1 cellular context compared by ENCODE assay signal in the genomic region with DNA sequence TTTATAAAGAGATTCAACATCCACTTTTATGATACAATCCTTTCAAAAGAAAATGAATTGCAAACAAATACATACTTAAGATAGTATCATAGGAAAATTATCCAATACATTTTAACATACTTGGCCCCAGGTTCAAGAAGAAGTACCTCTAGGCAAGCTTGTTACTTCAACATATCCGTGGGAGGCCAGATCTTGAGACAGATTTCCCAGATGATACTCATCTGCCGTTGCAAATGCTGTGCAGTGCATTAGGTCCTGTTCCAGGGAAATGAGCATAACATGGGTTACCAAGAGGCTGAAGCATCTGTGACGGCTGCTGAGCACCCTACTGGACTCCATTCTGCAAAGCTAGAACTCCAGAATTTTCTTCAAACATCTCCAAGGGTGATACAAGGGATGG.
TF ChIP-seq lines count a peak whose summit lies in the region.

No MANE protein-coding gene starts in this region.

TF ChIP-seq in IMR-90, 13 proteins besides CTCF, POLR2A, EP300 and RAD21:
- TF ChIP-seq MXI1 (IDR thresholded peaks at IDR 0.05; ENCODE audit: borderline replicate concordance, low read depth, low read length) (no peak), FOS (IDR thresholded peaks at IDR 0.05; ENCODE audit: low read depth, low read length) (no peak), SMC3 (IDR thresholded peaks at IDR 0.05; ENCODE audit: low read depth, low read length) (no peak), MAFK (IDR thresholded peaks at IDR 0.05; ENCODE audit: low read depth, low read length) (no peak), CHD1 (IDR thresholded peaks at IDR 0.05; ENCODE audit: low read depth, low read length) (no peak), RFX5 (IDR thresholded peaks at IDR 0.05; ENCODE audit: low read depth, low read length) (no peak)
- TF ChIP-seq, protein P1, sequence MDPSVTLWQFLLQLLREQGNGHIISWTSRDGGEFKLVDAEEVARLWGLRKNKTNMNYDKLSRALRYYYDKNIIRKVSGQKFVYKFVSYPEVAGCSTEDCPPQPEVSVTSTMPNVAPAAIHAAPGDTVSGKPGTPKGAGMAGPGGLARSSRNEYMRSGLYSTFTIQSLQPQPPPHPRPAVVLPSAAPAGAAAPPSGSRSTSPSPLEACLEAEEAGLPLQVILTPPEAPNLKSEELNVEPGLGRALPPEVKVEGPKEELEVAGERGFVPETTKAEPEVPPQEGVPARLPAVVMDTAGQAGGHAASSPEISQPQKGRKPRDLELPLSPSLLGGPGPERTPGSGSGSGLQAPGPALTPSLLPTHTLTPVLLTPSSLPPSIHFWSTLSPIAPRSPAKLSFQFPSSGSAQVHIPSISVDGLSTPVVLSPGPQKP (IDR thresholded peaks at IDR 0.05; ENCODE audit: borderline replicate concordance, low read depth, low read length), result no peak
- TF ChIP-seq, protein P2, sequence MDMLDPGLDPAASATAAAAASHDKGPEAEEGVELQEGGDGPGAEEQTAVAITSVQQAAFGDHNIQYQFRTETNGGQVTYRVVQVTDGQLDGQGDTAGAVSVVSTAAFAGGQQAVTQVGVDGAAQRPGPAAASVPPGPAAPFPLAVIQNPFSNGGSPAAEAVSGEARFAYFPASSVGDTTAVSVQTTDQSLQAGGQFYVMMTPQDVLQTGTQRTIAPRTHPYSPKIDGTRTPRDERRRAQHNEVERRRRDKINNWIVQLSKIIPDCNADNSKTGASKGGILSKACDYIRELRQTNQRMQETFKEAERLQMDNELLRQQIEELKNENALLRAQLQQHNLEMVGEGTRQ (IDR thresholded peaks at IDR 0.05; ENCODE audit: low read depth, low read length), result no peak
